In genomic region chr10:47252093-47252780, GRCh38 we compare ENCODE assay signal across 25 cellular contexts. TPM values are rescaled to one million over a fixed set of nuclear protein-coding genes. Genes with fewer than 3 reads are reported as not detected.
"Had no signal": no experiment of that assay in that cellular context is flagged by ENCODE, and none has a peak within 500 bp of the region (broad histone marks: within the 10 kb centered on the region; RNA-seq: fewer than 3 reads in every experiment).

No MANE protein-coding gene starts in this region.

- ATAC-seq: activated CD4-positive, CD25-positive, alpha-beta regulatory T cell treated with anti-CD3 and anti-CD28 coated beads, Interleukin-2, amount 50 U/mL, for 24 hours; left colon; naive thymus-derived CD8-positive, alpha-beta T cell; right lobe of liver had no signal

- H3K27ac ChIP-seq: hepatocyte, right lobe of liver, skin epidermis, stomach, thyroid gland, upper lobe of left lung, WERI-Rb-1 had no signal

- H3K9me3 ChIP-seq: right lobe of liver, stomach, thyroid gland, upper lobe of left lung had no signal

- DNase-seq: activated CD4-positive, alpha-beta T cell treated with anti-CD3 and anti-CD28 coated beads for 48 hours; activated CD4-positive, alpha-beta T cell treated with anti-CD3 and anti-CD28 coated beads, Interleukin-2, amount 50 U/mL, for 48 hours; activated effector memory CD4-positive, alpha-beta T cell treated with Interleukin-2 at 50 U/mL for 16 hours; activated naive CD4-positive, alpha-beta T cell treated with Interleukin-2 at 50 U/mL for 16 hours; anterior cingulate cortex; effector CD8-positive, alpha-beta T cell; kidney; left colon; naive thymus-derived CD8-positive, alpha-beta T cell; occipital lobe; stimulated activated CD4-positive, alpha-beta T cell treated with anti-CD3 and anti-CD28 coated beads, Interleukin-12 subunit alpha, Interleukin-12 subunit beta, amount 100 ng/mL, for 4 hours; stimulated activated CD4-positive, alpha-beta T cell treated with anti-CD3 and anti-CD28 coated beads, Interleukin-4, amount 100 ng/mL, for 1 hour; stomach; T-helper 9 cell; upper lobe of left lung; WERI-Rb-1 had no signal

- H3K4me1 ChIP-seq: right lobe of liver, stomach had no signal

- H3K27me3 ChIP-seq: hepatocyte, right lobe of liver, thyroid gland, upper lobe of left lung had no signal

- H3K36me3 ChIP-seq: right lobe of liver, stomach, thyroid gland, upper lobe of left lung, WERI-Rb-1 had no signal

- H3K4me3 ChIP-seq: hepatocyte, right lobe of liver, skin epidermis, stomach, thyroid gland, upper lobe of left lung had no signal

RNA-seq across cellular contexts. Expression of gene GDF10, which starts 47.8 kb away (rescaled TPM):
- total RNA-seq: bronchial epithelial cell; dermis microvascular lymphatic vessel endothelial cell; epithelial cell of proximal tubule; right lobe of liver; T-helper 1 cell treated with Interleukin-12 subunit alpha and Interleukin-12 subunit beta and Interleukin-4 antibody, amounts not matched to agents 30 ng/mL and 1 ng/mL, for 36 hours had no signal
